8 cellular contexts compared by ENCODE assay signal in genomic region chr17:40309031-40309937, GRCh38. TPM values are rescaled to one million over a fixed set of nuclear protein-coding genes. Genes with fewer than 3 reads are reported as not detected.
DNase-seq lines count a peak whose midpoint lies in the region; ATAC-seq, FAIRE-seq and TF ChIP-seq lines count a peak whose summit lies in the region.

Gene RARA, plus strand, starts transcription at chr17:40309180. Its CDS starts 22,039 bp downstream, at chr17:40331219.

- H3K36me3 ChIP-seq in BLaER1 (peaks cover 12% of the 10 kb centered on the region), neural progenitor cell (no peaks in the 10 kb centered on the region)

- DNase-seq in activated CD4-positive, alpha-beta memory T cell treated with anti-CD3 and anti-CD28 coated beads, Interleukin-2, amount 10 ng/mL, durations not matched to agents 7 days and 5 days, result peak; percentile 16
- DNase-seq in foreskin fibroblast (peak in 1 of 2 donors; percentile 68), neural progenitor cell (ENCODE audit: low spot score) (peak; percentile 83), GM12892 (ENCODE audit: insufficient read length) (no peak), NCI-H774 (lab: John Stamatoyannopoulos, UW) (no peak)
- no peak for DNase-seq in stimulated activated CD4-positive, alpha-beta T cell treated with anti-CD3 and anti-CD28 coated beads, Interleukin-1b, Interleukin-23, amount 100 ng/mL, for 48 hours

- H3K4me1 ChIP-seq in BLaER1 (peaks cover 86% of the 10 kb centered on the region), neural progenitor cell (peaks cover 57% of the 10 kb centered on the region)

- H3K27me3 ChIP-seq in BLaER1 (no peaks in the 10 kb centered on the region), neural progenitor cell (no peaks in the 10 kb centered on the region)

- H3K9ac ChIP-seq in BLaER1 (peak within 1 kb of the TSS; percentile 66; the same call in 1 of the 2 replicates), neural progenitor cell (peak within 1 kb of the TSS; percentile 14)

- peaks cover 38% of the 10 kb centered on the region for H3F3A ChIP-seq in neural progenitor cell (ENCODE audit: low read depth)

- TF ChIP-seq POLR2A in GM12892 (IDR thresholded peaks at IDR 0.05; ENCODE audit: low read depth, low read length), result no peak

- H3K9me3 ChIP-seq in BLaER1, result no peaks in the 10 kb centered on the region
- H3K9me3 ChIP-seq in neural progenitor cell (ENCODE audit: low read depth), result no peaks in the 10 kb centered on the region

- no peak within 1 kb of the TSS for H3K4me3 Mint-ChIP-seq in activated CD4-positive, alpha-beta memory T cell treated with anti-CD3 and anti-CD28 coated beads, Interleukin-2, amount 10 ng/mL, durations not matched to agents 7 days and 5 days
- no peak within 1 kb of the TSS for H3K4me3 Mint-ChIP-seq in neural progenitor cell

- no peaks in the 10 kb centered on the region for H3K27me3 Mint-ChIP-seq in activated CD4-positive, alpha-beta memory T cell treated with anti-CD3 and anti-CD28 coated beads, Interleukin-2, amount 10 ng/mL, durations not matched to agents 7 days and 5 days
- peaks cover 11% of the 10 kb centered on the region for H3K27me3 Mint-ChIP-seq in neural progenitor cell (ENCODE audit: insufficient read depth, low read depth)

- POLR2A ChIA-PET in activated CD4-positive, alpha-beta memory T cell treated with anti-CD3 and anti-CD28 coated beads, Interleukin-2, amount 10 ng/mL, durations not matched to agents 7 days and 5 days (lab: Charles Lee), result interaction anchor here (1.0 to 12.1 kb wide), 7 partner anchors 11 to 66 kb away, joined by 3 to 129 read pairs (median 10); partner anchors contain the start of gene CDC6

- H3K9me3 Mint-ChIP-seq in activated CD4-positive, alpha-beta memory T cell treated with anti-CD3 and anti-CD28 coated beads, Interleukin-2, amount 10 ng/mL, durations not matched to agents 7 days and 5 days, result no peaks in the 10 kb centered on the region
- no peaks in the 10 kb centered on the region for H3K9me3 Mint-ChIP-seq in neural progenitor cell

- peak within 1 kb of the TSS; percentile 93 for H2AFZ ChIP-seq in neural progenitor cell (replicated peaks)

- peaks cover 2% of the 10 kb centered on the region for H3K36me3 Mint-ChIP-seq in activated CD4-positive, alpha-beta memory T cell treated with anti-CD3 and anti-CD28 coated beads, Interleukin-2, amount 10 ng/mL, durations not matched to agents 7 days and 5 days (ENCODE audit: low read depth)
- no peaks in the 10 kb centered on the region for H3K36me3 Mint-ChIP-seq in neural progenitor cell

- peak within 1 kb of the TSS; percentile 69 for H3K4me3 ChIP-seq in BLaER1
- peak within 1 kb of the TSS; percentile 1 to 50 for H3K4me3 ChIP-seq in foreskin fibroblast (ENCODE audit: low read depth in 1 of 2, low read length in 2 of 2)
- peak within 1 kb of the TSS; percentile 78 for H3K4me3 ChIP-seq in neural progenitor cell

- H3K4me2 ChIP-seq in BLaER1 (peak within 1 kb of the TSS; percentile 95), neural progenitor cell (peak within 1 kb of the TSS; percentile 89)

- no peaks in the 10 kb centered on the region for H3K79me2 ChIP-seq in neural progenitor cell (ENCODE audit: low read depth)

- no peak for TF ChIP-seq CTCF in foreskin fibroblast (IDR thresholded peaks at IDR 0.05; ENCODE audit: low read depth, low read length)
- no peak for TF ChIP-seq CTCF in neural progenitor cell (IDR thresholded peaks at IDR 0.05)

- H3K27ac ChIP-seq in BLaER1 (peak within 1 kb of the TSS; percentile 62), neural progenitor cell (no peak within 1 kb of the TSS)

- ATAC-seq in HG03432 (IDR thresholded peaks at IDR 0.05; ENCODE audit: unreplicated experiment), result peak; percentile 37

- peaks cover 48% of the 10 kb centered on the region for H3K4me1 Mint-ChIP-seq in activated CD4-positive, alpha-beta memory T cell treated with anti-CD3 and anti-CD28 coated beads, Interleukin-2, amount 10 ng/mL, durations not matched to agents 7 days and 5 days
- H3K4me1 Mint-ChIP-seq in neural progenitor cell, result peaks cover 31% of the 10 kb centered on the region

- no peak within 1 kb of the TSS for H3K27ac Mint-ChIP-seq in activated CD4-positive, alpha-beta memory T cell treated with anti-CD3 and anti-CD28 coated beads, Interleukin-2, amount 10 ng/mL, durations not matched to agents 7 days and 5 days
- peak within 1 kb of the TSS; percentile 74 for H3K27ac Mint-ChIP-seq in neural progenitor cell

- CTCF ChIA-PET in activated CD4-positive, alpha-beta memory T cell treated with anti-CD3 and anti-CD28 coated beads, Interleukin-2, amount 10 ng/mL, durations not matched to agents 7 days and 5 days (lab: Charles Lee), result interaction anchor here (0.7 to 11.6 kb wide), 4 partner anchors 22 to 54 kb away, joined by 3 to 173 read pairs (median 6); no protein-coding TSS in a partner anchor

- H4K20me1 ChIP-seq in BLaER1 (no peaks in the 10 kb centered on the region), neural progenitor cell (ENCODE audit: low read depth) (peaks cover 18% of the 10 kb centered on the region)

- FAIRE-seq in GM12892 (lab: Jason Lieb, UNC), result no peak

RNA-seq across cellular contexts. Expression of gene RARA, which starts in this region (rescaled TPM):
- 10 to 100 TPM; 65.2 to 65.5 TPM for total RNA-seq in activated CD4-positive, alpha-beta memory T cell treated with anti-CD3 and anti-CD28 coated beads, Interleukin-2, amount 10 ng/mL, durations not matched to agents 7 days and 5 days
- 9.0 and 9.4 TPM in 2 replicates for total RNA-seq in neural progenitor cell (ENCODE audit: low replicate concordance)
- 24.3 TPM for polyA plus RNA-seq in GM12892 (2012; ENCODE audit: missing spikeins)

Comparison
In these comparisons a context has a peak if more than half of its experiments do, and no peak if none do; other contexts are left out.
1. H3K4me3 ChIP-seq: peak in every context shown above with its lines; median percentile 78 in neural progenitor cell; 69 in BLaER1; 26 in foreskin fibroblast.
2. DNase-seq: peak in activated CD4-positive, alpha-beta memory T cell treated with anti-CD3 and anti-CD28 coated beads, Interleukin-2, amount 10 ng/mL, durations not matched to agents 7 days and 5 days (single experiment) and neural progenitor cell (single experiment); none in GM12892 (single experiment), stimulated activated CD4-positive, alpha-beta T cell treated with anti-CD3 and anti-CD28 coated beads, Interleukin-1b, Interleukin-23, amount 100 ng/mL, for 48 hours (single experiment) and NCI-H774 (single experiment).